In genomic region chr15:75104804-75105557, GRCh38 we compare ENCODE assay signal across 8 cellular contexts.
A peak's percentile ranks its signal among the peaks of the same experiment; 100 is the strongest.
DNase-seq lines count a peak whose midpoint lies in the region; ATAC-seq and TF ChIP-seq lines count a peak whose summit lies in the region.

No MANE protein-coding gene starts in this region.

- peak overlapping the region; percentile 38 for H3K9ac ChIP-seq in smooth muscle cell (ENCODE audit: low read depth)

- H3K27me3 Mint-ChIP-seq in activated T-cell treated with anti-CD3 and anti-CD28 coated beads, Interleukin-2, amount 50 U/mL, for 4 hours (ENCODE audit: low read depth): peaks cover 1% of the 10 kb centered on the region

- H3K36me3 ChIP-seq in heart right ventricle (no peaks in the 10 kb centered on the region), smooth muscle cell (ENCODE audit: low read depth) (no peaks in the 10 kb centered on the region)

- H3K4me1 ChIP-seq in heart right ventricle: peaks cover 0 to 55% (median 8%) of the 10 kb centered on the region in 9 donors
- H3K4me1 ChIP-seq in smooth muscle cell (ENCODE audit: low read depth): peaks cover 11% of the 10 kb centered on the region

- peaks cover 4% of the 10 kb centered on the region for H3F3A ChIP-seq in smooth muscle cell (ENCODE audit: low read depth)

- DNase-seq in ELR (ENCODE audit: low read depth): peak; percentile 95
- peak; percentile 60 for DNase-seq in NAMALWA (ENCODE audit: low spot score)
- no peak for DNase-seq in activated T-cell treated with anti-CD3 and anti-CD28 coated beads, Interleukin-2, amount 50 U/mL, for 4 hours
- DNase-seq in heart right ventricle: peak in 1 of 2 donors; percentile 64
- no peak for DNase-seq in smooth muscle cell (lab: John Stamatoyannopoulos, UW; ENCODE audit: unreplicated experiment)
- no peak for DNase-seq in NCI-H524 treated with DMSO at 0.1 percent for 48 hours (lab: John Stamatoyannopoulos, UW)

- WGBS in heart right ventricle, 2 donors: 51 to 55% methylated on average over 3 of the region's 3 CpGs
- 67% methylated on average over 3 of the region's 3 CpGs for WGBS in smooth muscle cell (ENCODE audit: low lambda C conversion rate)

- H3K27me3 ChIP-seq in heart right ventricle (no peaks in the 10 kb centered on the region), smooth muscle cell (ENCODE audit: low read depth) (no peaks in the 10 kb centered on the region)

- H2AFZ ChIP-seq in smooth muscle cell (ENCODE audit: low read depth): no peak overlapping the region

- H3K9me3 ChIP-seq in heart right ventricle (no peaks in the 10 kb centered on the region), smooth muscle cell (replicated peaks; ENCODE audit: low read depth) (no peaks in the 10 kb centered on the region)

- no peaks in the 10 kb centered on the region for H3K9me3 Mint-ChIP-seq in activated T-cell treated with anti-CD3 and anti-CD28 coated beads, Interleukin-2, amount 50 U/mL, for 4 hours

- ATAC-seq in GM21447 (IDR thresholded peaks at IDR 0.05; ENCODE audit: unreplicated experiment) (peak; percentile 57), heart right ventricle (peak; percentile 44 to 83 (median 76)), HG02884 (IDR thresholded peaks at IDR 0.05; ENCODE audit: unreplicated experiment) (no peak)
- ATAC-seq in activated T-cell treated with anti-CD3 and anti-CD28 coated beads, Interleukin-2, amount 50 U/mL, for 4 hours: no peak

- no peaks in the 10 kb centered on the region for H3K79me2 ChIP-seq in smooth muscle cell (ENCODE audit: low read depth)

- intact Hi-C loops in heart right ventricle (cut with DNase I): no loop called here

- H3K4me1 Mint-ChIP-seq in activated T-cell treated with anti-CD3 and anti-CD28 coated beads, Interleukin-2, amount 50 U/mL, for 4 hours (ENCODE audit: low read depth): peaks cover 26% of the 10 kb centered on the region

- H3K4me3 ChIP-seq in heart right ventricle: no peak overlapping the region
- H3K4me3 ChIP-seq in smooth muscle cell: no peak overlapping the region

- H3K27ac ChIP-seq in heart right ventricle: peak overlapping the region in 6 of 10 donors; percentile 19 to 92 (median 54)
- H3K27ac ChIP-seq in smooth muscle cell (ENCODE audit: low read depth): peak overlapping the region; percentile 48

- peaks cover 4% of the 10 kb centered on the region for H4K20me1 ChIP-seq in smooth muscle cell (ENCODE audit: low read depth)

- H3K36me3 Mint-ChIP-seq in activated T-cell treated with anti-CD3 and anti-CD28 coated beads, Interleukin-2, amount 50 U/mL, for 4 hours (ENCODE audit: insufficient read depth): no peaks in the 10 kb centered on the region

- TF ChIP-seq CTCF in heart right ventricle (IDR thresholded peaks at IDR 0.05) (no peak), smooth muscle cell (IDR thresholded peaks at IDR 0.05; ENCODE audit: borderline replicate concordance, insufficient read depth, poor library complexity, severe bottlenecking) (no peak)

- no peak overlapping the region for H3K4me2 ChIP-seq in smooth muscle cell

- peak overlapping the region; percentile 13 for H3K4me3 Mint-ChIP-seq in activated T-cell treated with anti-CD3 and anti-CD28 coated beads, Interleukin-2, amount 50 U/mL, for 4 hours

Comparison
In these comparisons a context has a peak if more than half of its experiments do, and no peak if none do; other contexts are left out.
1. DNase-seq: peak in ELR (single experiment) and NAMALWA (single experiment); none in activated T-cell treated with anti-CD3 and anti-CD28 coated beads, Interleukin-2, amount 50 U/mL, for 4 hours (single experiment), smooth muscle cell (single experiment) and NCI-H524 treated with DMSO at 0.1 percent for 48 hours (single experiment).
2. ATAC-seq: peak in GM21447 (single experiment) and heart right ventricle (8 of 8); none in activated T-cell treated with anti-CD3 and anti-CD28 coated beads, Interleukin-2, amount 50 U/mL, for 4 hours (0 of 2) and HG02884 (single experiment).